In the genomic region with DNA sequence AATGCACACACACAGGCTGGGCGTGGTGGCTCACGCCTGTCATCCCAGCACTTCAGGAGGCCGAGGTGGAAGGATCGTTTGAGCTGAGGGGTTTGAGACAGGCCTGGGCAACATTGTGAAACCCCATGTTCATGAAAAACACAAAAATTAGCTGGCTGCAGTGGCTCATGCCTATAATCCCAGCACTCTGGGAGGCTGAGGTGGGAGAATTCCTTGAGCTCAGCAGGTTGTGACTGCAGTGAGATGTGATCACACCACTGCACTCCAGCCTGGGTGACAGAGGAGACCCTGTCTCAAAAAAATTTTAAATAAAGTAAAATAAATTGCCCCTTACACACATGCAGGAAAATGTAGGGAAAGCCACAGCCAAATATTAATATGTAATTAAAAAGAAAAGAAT, we compare ENCODE assay signal across 16 cellular contexts. TPM values are rescaled to one million over a fixed set of nuclear protein-coding genes. Genes with fewer than 3 reads are reported as not detected.
DNase-seq lines count a peak whose midpoint lies in the region; ATAC-seq and TF ChIP-seq lines count a peak whose summit lies in the region.
"Had no signal": no experiment of that assay in that cellular context is flagged by ENCODE, and none has a peak within 500 bp of the region (broad histone marks: within the 10 kb centered on the region; RNA-seq: fewer than 3 reads in every experiment).

No MANE protein-coding gene starts in this region.

- H3K36me3 Mint-ChIP-seq in H9 (ENCODE audit: insufficient read depth in 1 of 3, low read depth in 3 of 3): peaks cover 0 to 11% (median 2%) of the 10 kb centered on the region in 3 experiments; a peak in 3 of 7 replicates
- peaks cover 21% of the 10 kb centered on the region for H3K36me3 Mint-ChIP-seq in endodermal cell (ENCODE audit: low read depth)
- H3K36me3 Mint-ChIP-seq in CD8-positive, alpha-beta T cell: peaks cover 56% of the 10 kb centered on the region

- H3K4ac ChIP-seq in H9 (ENCODE audit: low read depth, low read length): no peak overlapping the region
- no peak overlapping the region for H3K4ac ChIP-seq in mesenchymal stem cell (ENCODE audit: low read depth in 1 of 2, low read length in 2 of 2)

- H3K27me3 ChIP-seq in H9 (ENCODE audit: insufficient read depth, low read length): no peaks in the 10 kb centered on the region
- H3K27me3 ChIP-seq in endodermal cell (ENCODE audit: control insufficient read depth, insufficient read depth, low read length, poor library complexity, severe bottlenecking): no peaks in the 10 kb centered on the region
- no peaks in the 10 kb centered on the region for H3K27me3 ChIP-seq in CD8-positive, alpha-beta T cell (ENCODE audit: insufficient read depth, low read length)
- H3K27me3 ChIP-seq in mesenchymal stem cell (ENCODE audit: control insufficient read depth in 1 of 2, insufficient read depth in 1 of 2, low read length in 2 of 2): no peaks in the 10 kb centered on the region
- H3K27me3 ChIP-seq: BE2C had no signal

- no peak for ATAC-seq in CD8-positive, alpha-beta T cell
- ATAC-seq: HCT116 had no signal

- no peaks in the 10 kb centered on the region for H4K20me1 ChIP-seq in H9 (ENCODE audit: control insufficient read depth, insufficient read depth, insufficient read length)

- H3K56ac ChIP-seq in H9 (ENCODE audit: insufficient read length, low read depth, low read length): no peak overlapping the region

- no CpG with 5 or more reads among the region's 4 CpGs for WGBS in H9 (ENCODE audit: extremely low coverage, insufficient read length, low lambda C conversion rate)
- WGBS in endodermal cell (ENCODE audit: insufficient coverage in 1 of 2, insufficient read length in 1 of 2), 2 experiments: 94% methylated on average over 4 of the region's 4 CpGs
- WGBS in mesenchymal stem cell: 89% methylated on average over 4 of the region's 4 CpGs

- H3T11ph ChIP-seq in H9 (ENCODE audit: low read length): no peak overlapping the region

- no peak overlapping the region for H4K5ac ChIP-seq in H9 (ENCODE audit: insufficient read length, low read depth, low read length)

- no peaks in the 10 kb centered on the region for H3K4me1 Mint-ChIP-seq in H9
- H3K4me1 Mint-ChIP-seq in endodermal cell: peaks cover 23% of the 10 kb centered on the region
- no peaks in the 10 kb centered on the region for H3K4me1 Mint-ChIP-seq in CD8-positive, alpha-beta T cell (ENCODE audit: low read depth)
- H3K4me1 Mint-ChIP-seq: CD4-positive, CD25-positive, alpha-beta regulatory T cell had no signal

- H3K4me1 ChIP-seq in H9 (ENCODE audit: insufficient read depth, low read length): no peaks in the 10 kb centered on the region
- H3K4me1 ChIP-seq in endodermal cell (ENCODE audit: control insufficient read depth, insufficient read depth, low read length): peaks cover 18% of the 10 kb centered on the region
- H3K4me1 ChIP-seq in CD8-positive, alpha-beta T cell (ENCODE audit: insufficient read depth, low read length): no peaks in the 10 kb centered on the region
- H3K4me1 ChIP-seq in mesenchymal stem cell (ENCODE audit: control insufficient read depth, insufficient read depth, low read depth, low read length): peaks cover 5% of the 10 kb centered on the region

- no peak overlapping the region for H2AK5ac ChIP-seq in H9 (ENCODE audit: insufficient read length, low read length)
- H2AK5ac ChIP-seq in mesenchymal stem cell (ENCODE audit: low read length, severe bottlenecking): no peak overlapping the region

- no peak overlapping the region for H2BK120ac ChIP-seq in H9 (ENCODE audit: low read depth, low read length, poor library complexity, severe bottlenecking)
- no peak overlapping the region for H2BK120ac ChIP-seq in mesenchymal stem cell (ENCODE audit: low read depth, low read length)

- H2BK12ac ChIP-seq in H9 (ENCODE audit: insufficient read length, low read depth, low read length) (no peak overlapping the region), mesenchymal stem cell (ENCODE audit: low read length in 2 of 2) (no peak overlapping the region)

- no peak overlapping the region for H3K27ac ChIP-seq in H9 (ENCODE audit: insufficient read length, low read depth, low read length)
- no peak overlapping the region for H3K27ac ChIP-seq in endodermal cell (ENCODE audit: low read depth, low read length)
- no peak overlapping the region for H3K27ac ChIP-seq in CD8-positive, alpha-beta T cell (ENCODE audit: low read depth, low read length)
- H3K27ac ChIP-seq in mesenchymal stem cell (ENCODE audit: low read length, poor library complexity, severe bottlenecking): no peak overlapping the region
- H3K27ac ChIP-seq: GM23248 had no signal

- no peaks in the 10 kb centered on the region for H3K9me3 Mint-ChIP-seq in H9
- H3K9me3 Mint-ChIP-seq in endodermal cell: no peaks in the 10 kb centered on the region
- no peaks in the 10 kb centered on the region for H3K9me3 Mint-ChIP-seq in CD8-positive, alpha-beta T cell
- H3K9me3 Mint-ChIP-seq: CD4-positive, CD25-positive, alpha-beta regulatory T cell; HFFc6 had no signal

- H3K27ac Mint-ChIP-seq in H9 (peak overlapping the region in 1 of 3 experiments; percentile 47; a peak in 2 of 7 replicates), endodermal cell (peak overlapping the region; percentile 16)
- H3K27ac Mint-ChIP-seq in CD8-positive, alpha-beta T cell: no peak overlapping the region
- H3K27ac Mint-ChIP-seq: HFFc6 had no signal

- H3K9ac ChIP-seq in H9 (ENCODE audit: extremely low read depth, insufficient read length, low read length) (no peak overlapping the region), endodermal cell (ENCODE audit: extremely low read depth, low read length, poor library complexity, severe bottlenecking) (no peak overlapping the region), mesenchymal stem cell (ENCODE audit: low read length) (no peak overlapping the region)
- H3K9ac ChIP-seq: GM23248 had no signal

- no peaks in the 10 kb centered on the region for H3K79me1 ChIP-seq in H9 (ENCODE audit: insufficient read depth, low read depth, low read length, poor library complexity, severe bottlenecking)
- H3K79me1 ChIP-seq in mesenchymal stem cell (replicated peaks; ENCODE audit: low read length, poor library complexity, severe bottlenecking): no peaks in the 10 kb centered on the region

- H4K91ac ChIP-seq in H9 (ENCODE audit: insufficient read length, low read depth, low read length) (no peak overlapping the region), mesenchymal stem cell (ENCODE audit: low read length) (no peak overlapping the region)

- DNase-seq in H9 (no peak), endodermal cell (no peak), left kidney (ENCODE audit: low read depth, low spot score) (peak; percentile 77), renal cortical epithelial cell (ENCODE audit: low read depth) (peak; percentile 36), mesenchymal stem cell (no peak), NOMO-1 treated with dmso at 0.1 percent for 144 hours (lab: John Stamatoyannopoulos, UW; ENCODE audit: unreplicated experiment) (no peak)
- DNase-seq in activated CD4-positive, alpha-beta T cell treated with anti-CD3 and anti-CD28 coated beads for 4 hours: no peak
- DNase-seq in CD8-positive, alpha-beta T cell: no peak
- DNase-seq: BE2C; C1 segment of cervical spinal cord; Caco-2; CD4-positive, CD25-positive, alpha-beta regulatory T cell; GM23248; HFFc6 had no signal

- intact Hi-C loops in CD8-positive, alpha-beta T cell (cut with DNase I, micrococcal nuclease): no loop called here

- POLR2A ChIA-PET in CD8-positive, alpha-beta T cell (lab: Charles Lee): no interaction called here

- H3K4me2 ChIP-seq in H9 (ENCODE audit: insufficient read depth, insufficient read length, low read length): no peak overlapping the region
- H3K4me2 ChIP-seq in mesenchymal stem cell (ENCODE audit: low read length, poor library complexity, severe bottlenecking): no peak overlapping the region

- TF ChIP-seq CTCF in H9 (conservative IDR thresholded peaks at IDR 0.05) (no peak), endodermal cell (conservative IDR thresholded peaks at IDR 0.05) (no peak)
- no peak for TF ChIP-seq CTCF in CD8-positive, alpha-beta T cell (IDR thresholded peaks at IDR 0.05)

- H4K8ac ChIP-seq in H9 (replicated peaks; ENCODE audit: insufficient read length, low read depth, low read length): no peak overlapping the region
- no peak overlapping the region for H4K8ac ChIP-seq in mesenchymal stem cell (ENCODE audit: low read length)

- H3K18ac ChIP-seq in H9 (ENCODE audit: insufficient read length, low read depth, low read length) (no peak overlapping the region), mesenchymal stem cell (ENCODE audit: low read depth in 1 of 2, low read length in 2 of 2) (no peak overlapping the region)

- H3K14ac ChIP-seq in H9 (ENCODE audit: insufficient read depth, low read length) (peak overlapping the region; percentile 22; the same call in 1 of the 2 replicates), mesenchymal stem cell (ENCODE audit: low read length in 2 of 2) (no peak overlapping the region)

- H2BK5ac ChIP-seq in H9 (ENCODE audit: insufficient read length, low read length): no peak overlapping the region
- H2BK5ac ChIP-seq in mesenchymal stem cell (ENCODE audit: low read depth, low read length, poor library complexity, severe bottlenecking): no peak overlapping the region

- H2BK20ac ChIP-seq in H9 (ENCODE audit: low read depth, low read length, poor library complexity, severe bottlenecking): no peak overlapping the region

- H3K27me3 Mint-ChIP-seq in H9 (ENCODE audit: low read depth) (no peaks in the 10 kb centered on the region), endodermal cell (ENCODE audit: insufficient read depth) (no peaks in the 10 kb centered on the region)
- H3K27me3 Mint-ChIP-seq in CD8-positive, alpha-beta T cell (ENCODE audit: low read depth): no peaks in the 10 kb centered on the region
- H3K27me3 Mint-ChIP-seq: CD4-positive, CD25-positive, alpha-beta regulatory T cell had no signal

- H3K79me2 ChIP-seq in H9 (ENCODE audit: insufficient read depth, low read length): no peaks in the 10 kb centered on the region

- CTCF ChIA-PET in CD8-positive, alpha-beta T cell (lab: Charles Lee): no interaction called here

- no peak overlapping the region for H3K23ac ChIP-seq in H9 (ENCODE audit: insufficient read length, low read depth, low read length)
- H3K23ac ChIP-seq in mesenchymal stem cell (ENCODE audit: low read length in 2 of 2): no peak overlapping the region

- no peak overlapping the region for H3K4me3 ChIP-seq in endodermal cell (ENCODE audit: low read length)
- H3K4me3 ChIP-seq in CD8-positive, alpha-beta T cell (ENCODE audit: low read depth, low read length): no peak overlapping the region
- no peak overlapping the region for H3K4me3 ChIP-seq in mesenchymal stem cell (ENCODE audit: insufficient read depth in 1 of 2, low read depth in 1 of 2, low read length in 2 of 2)
- H3K4me3 ChIP-seq: GM23248 had no signal

- H3K23me2 ChIP-seq in H9 (ENCODE audit: insufficient read length, low read depth, low read length, poor library complexity, severe bottlenecking): no peaks in the 10 kb centered on the region

- H3K4me3 Mint-ChIP-seq in H9 (no peak overlapping the region), endodermal cell (no peak overlapping the region)
- H3K4me3 Mint-ChIP-seq in CD8-positive, alpha-beta T cell: no peak overlapping the region
- H3K4me3 Mint-ChIP-seq: CD4-positive, CD25-positive, alpha-beta regulatory T cell; HFFc6 had no signal

- H2BK15ac ChIP-seq in H9 (ENCODE audit: low read depth, low read length) (no peak overlapping the region), mesenchymal stem cell (ENCODE audit: low read depth, poor library complexity, severe bottlenecking) (no peak overlapping the region)

- H2AFZ ChIP-seq in H9 (ENCODE audit: low read length): no peak overlapping the region
- H2AFZ ChIP-seq in mesenchymal stem cell (ENCODE audit: low read depth, low read length): no peak overlapping the region
- H2AFZ ChIP-seq: GM23248 had no signal

- H3K36me3 ChIP-seq in endodermal cell (ENCODE audit: control insufficient read depth, insufficient read depth, low read length) (peaks cover 40% of the 10 kb centered on the region), mesenchymal stem cell (ENCODE audit: control insufficient read depth in 1 of 2, insufficient read depth in 2 of 2, low read depth in 1 of 2, low read length in 2 of 2) (peaks cover 7 to 38% of the 10 kb centered on the region in 2 experiments)
- H3K36me3 ChIP-seq in CD8-positive, alpha-beta T cell (ENCODE audit: insufficient read depth, low read length): peaks cover 8% of the 10 kb centered on the region
- H3K36me3 ChIP-seq: BE2C had no signal

- no peaks in the 10 kb centered on the region for H3K9me3 ChIP-seq in H9 (ENCODE audit: control insufficient read depth, low read depth, low read length)
- no peaks in the 10 kb centered on the region for H3K9me3 ChIP-seq in endodermal cell (ENCODE audit: control insufficient read depth, low read length)
- H3K9me3 ChIP-seq in CD8-positive, alpha-beta T cell (ENCODE audit: low read length): no peaks in the 10 kb centered on the region
- no peaks in the 10 kb centered on the region for H3K9me3 ChIP-seq in mesenchymal stem cell (ENCODE audit: control insufficient read depth, low read length)
- H3K9me3 ChIP-seq: BE2C, Caco-2 had no signal

RNA-seq across cellular contexts. Expression of a gene that starts 44.1 kb away (rescaled TPM):
- 0.83 and 0.90 TPM in 2 replicates for total RNA-seq in H9 (2021)
- 1 to 10 TPM; 1.1 to 2.5 TPM for total RNA-seq in endodermal cell
- polyA plus RNA-seq in endodermal cell (2013, experiment 1 of 2): 1.4 TPM
- 2.0 TPM for polyA plus RNA-seq in endodermal cell (2013, experiment 2 of 2)
- 1.3 and 2.6 TPM in 2 replicates for total RNA-seq in renal cortical epithelial cell
- total RNA-seq in CD8-positive, alpha-beta T cell: under 1 TPM; 0.33 to 0.46 TPM
- 0.91 TPM for polyA plus RNA-seq in mesenchymal stem cell (2013, experiment 1 of 2)
- polyA plus RNA-seq in mesenchymal stem cell (2013, experiment 2 of 2): 0.79 TPM
- total RNA-seq: A172 had no signal

Comparison
In these comparisons a context has a peak if more than half of its experiments do, and no peak if none do; other contexts are left out.
1. DNase-seq: peak in left kidney (single experiment) and renal cortical epithelial cell (single experiment); none in H9 (single experiment), endodermal cell (single experiment), activated CD4-positive, alpha-beta T cell treated with anti-CD3 and anti-CD28 coated beads for 4 hours (0 of 2), CD8-positive, alpha-beta T cell (0 of 7), mesenchymal stem cell (single experiment) and NOMO-1 treated with dmso at 0.1 percent for 144 hours (single experiment).